1 cellular context compared by ENCODE assay signal in genomic region chr3:52051444-52051843, GRCh38.
TF ChIP-seq lines count a peak whose summit lies in the region.

No MANE protein-coding gene starts in this region.

TF ChIP-seq in SK-N-SH treated with all-trans-retinoic acid at 6 μM for 48 hours, 23 proteins besides CTCF, POLR2A, EP300 and RAD21 (continued from another document):
- no peak for TF ChIP-seq TSHZ2 (CRISPR knock-in tag; IDR thresholded peaks at IDR 0.05)
- TF ChIP-seq POU6F1 (CRISPR knock-in tag; IDR thresholded peaks at IDR 0.05; ENCODE audit: borderline replicate concordance, low read depth) = no peak
- no peak for TF ChIP-seq ZC3H10 (CRISPR knock-in tag; IDR thresholded peaks at IDR 0.05)
- no peak for TF ChIP-seq ARNTL (CRISPR knock-in tag; IDR thresholded peaks at IDR 0.05; ENCODE audit: borderline replicate concordance, low read depth)
- TF ChIP-seq OSR1 (CRISPR knock-in tag; IDR thresholded peaks at IDR 0.05) = no peak
- no peak for TF ChIP-seq SNAI2 (CRISPR knock-in tag; IDR thresholded peaks at IDR 0.05)
- no peak for TF ChIP-seq PATZ1 (CRISPR knock-in tag; IDR thresholded peaks at IDR 0.05; ENCODE audit: borderline replicate concordance)
- TF ChIP-seq GLIS3 (CRISPR knock-in tag; IDR thresholded peaks at IDR 0.05) = no peak
- no peak for TF ChIP-seq TOX (CRISPR knock-in tag; IDR thresholded peaks at IDR 0.05; ENCODE audit: borderline replicate concordance)
- TF ChIP-seq ZFP3 (CRISPR knock-in tag; IDR thresholded peaks at IDR 0.05) = no peak
- TF ChIP-seq ISL1 (CRISPR knock-in tag; IDR thresholded peaks at IDR 0.05) = no peak
